In the genomic region with DNA sequence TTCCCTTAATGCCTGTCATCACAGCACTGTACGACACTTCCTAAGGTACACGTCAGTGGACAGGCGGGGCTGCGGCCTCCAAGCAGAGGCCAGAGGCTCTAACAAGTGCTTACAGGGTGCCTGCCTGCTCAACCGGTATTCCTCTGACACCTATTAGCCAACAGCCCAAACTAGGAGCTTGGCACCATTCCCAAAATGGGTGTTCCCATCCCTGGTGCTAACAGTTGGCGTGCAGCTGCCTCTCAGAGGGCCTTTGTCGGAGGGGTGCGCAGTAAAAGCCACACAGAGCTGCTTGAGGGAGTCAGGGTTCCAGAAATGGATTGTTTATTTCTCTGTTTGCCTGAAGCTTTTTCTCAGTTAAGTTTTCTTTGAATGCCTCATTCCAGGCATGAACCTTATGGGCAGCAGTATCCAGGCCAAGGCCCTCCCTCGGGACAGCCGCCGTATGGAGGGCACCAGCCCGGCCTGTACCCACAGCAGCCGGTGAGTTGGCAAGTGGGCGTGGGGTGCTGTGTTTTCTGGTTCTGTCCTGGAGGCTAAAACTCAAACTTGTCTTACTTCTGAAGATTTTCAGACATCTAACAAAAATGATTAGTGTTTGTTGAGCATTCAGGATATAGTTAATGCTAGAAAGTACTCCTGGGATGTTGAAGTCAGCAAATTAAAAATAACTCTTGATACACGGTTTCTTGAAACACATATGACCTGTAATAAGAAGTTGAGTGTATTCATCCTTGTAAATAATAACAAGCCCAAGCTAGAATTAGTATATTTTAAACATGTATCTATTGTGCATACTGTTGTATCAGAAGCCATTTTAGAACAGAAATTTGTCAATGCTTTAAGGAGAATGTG, we compare ENCODE assay signal across 10 cellular contexts.
DNase-seq lines count a peak whose midpoint lies in the region; ATAC-seq, FAIRE-seq and TF ChIP-seq lines count a peak whose summit lies in the region.
"Had no signal": no experiment of that assay in that cellular context is flagged by ENCODE, and none has a peak within 500 bp of the region (broad histone marks: within the 10 kb centered on the region; RNA-seq: fewer than 3 reads in every experiment).

No MANE protein-coding gene starts in this region.

- H3K27me3 Mint-ChIP-seq in activated naive CD4-positive, alpha-beta T cell treated with anti-CD3 and anti-CD28 coated beads, Interleukin-2, amount 10 ng/mL, durations not matched to agents 7 days and 5 days, result no peaks in the 10 kb centered on the region
- no peaks in the 10 kb centered on the region for H3K27me3 Mint-ChIP-seq in activated CD4-positive, alpha-beta T cell treated with anti-CD3 and anti-CD28 coated beads for 36 hours

- H3K9me3 ChIP-seq in Peyer's patch (no peaks in the 10 kb centered on the region), cardiac muscle cell (ENCODE audit: low read depth) (no peaks in the 10 kb centered on the region), small intestine (ENCODE audit: control insufficient read depth, low read depth) (no peaks in the 10 kb centered on the region)

- H3K9me3 Mint-ChIP-seq in activated naive CD4-positive, alpha-beta T cell treated with anti-CD3 and anti-CD28 coated beads, Interleukin-2, amount 10 ng/mL, durations not matched to agents 7 days and 5 days, result no peaks in the 10 kb centered on the region
- no peaks in the 10 kb centered on the region for H3K9me3 Mint-ChIP-seq in activated CD4-positive, alpha-beta T cell treated with anti-CD3 and anti-CD28 coated beads for 36 hours (ENCODE audit: low read depth)

- ATAC-seq in activated CD4-positive, alpha-beta T cell treated with anti-CD3 and anti-CD28 coated beads for 36 hours, result no peak
- ATAC-seq in GM21619 (IDR thresholded peaks at IDR 0.05; ENCODE audit: unreplicated experiment), result no peak

- H3K4me1 Mint-ChIP-seq in activated naive CD4-positive, alpha-beta T cell treated with anti-CD3 and anti-CD28 coated beads, Interleukin-2, amount 10 ng/mL, durations not matched to agents 7 days and 5 days, result peaks cover 16% of the 10 kb centered on the region
- H3K4me1 Mint-ChIP-seq in activated CD4-positive, alpha-beta T cell treated with anti-CD3 and anti-CD28 coated beads for 36 hours, result peaks cover 12% of the 10 kb centered on the region

- peak in 1 of 2 donors; percentile 9 for TF ChIP-seq POLR2A in Peyer's patch (IDR thresholded peaks at IDR 0.05)

- intact Hi-C loops in activated CD4-positive, alpha-beta T cell treated with anti-CD3 and anti-CD28 coated beads for 36 hours (cut with DNase I, micrococcal nuclease), result no loop called here

- no peaks in the 10 kb centered on the region for H3K27me3 ChIP-seq in Peyer's patch
- H3K27me3 ChIP-seq in cardiac muscle cell, result no peaks in the 10 kb centered on the region
- H3K27me3 ChIP-seq in small intestine (ENCODE audit: control insufficient read depth in 2 of 2, insufficient read depth in 2 of 2, low read length in 2 of 2), result no peaks in the 10 kb centered on the region

- peaks cover 0 to 70% (median 0%) of the 10 kb centered on the region in 3 donors for H3K36me3 ChIP-seq in Peyer's patch
- H3K36me3 ChIP-seq in cardiac muscle cell, result peaks cover 47% of the 10 kb centered on the region
- peaks cover 18% of the 10 kb centered on the region in 2 donors for H3K36me3 ChIP-seq in small intestine (ENCODE audit: control insufficient read depth in 2 of 2, insufficient read depth in 2 of 2, low read length in 2 of 2)

- H3K27ac ChIP-seq in Peyer's patch, result peak overlapping the region in 2 of 4 donors; percentile 9 to 55
- peak overlapping the region; percentile 29 for H3K27ac ChIP-seq in cardiac muscle cell
- H3K27ac ChIP-seq in small intestine (ENCODE audit: low read depth in 1 of 2, low read length in 1 of 2), result peak overlapping the region in 1 of 2 donors; percentile 81

- WGBS in small intestine, 3 donors, result 14 to 53% (median 44%) methylated on average over 15 of the region's 15 CpGs

- TF ChIP-seq CTCF in LNCaP clone FGC (IDR thresholded peaks at IDR 0.05; ENCODE audit: control insufficient read depth, extremely low read depth, insufficient read depth) (no peak), Peyer's patch (IDR thresholded peaks at IDR 0.05) (no peak), cardiac muscle cell (IDR thresholded peaks at IDR 0.05; ENCODE audit: low read depth, low read length) (no peak)

- POLR2A ChIA-PET in activated CD4-positive, alpha-beta T cell treated with anti-CD3 and anti-CD28 coated beads for 36 hours (lab: Charles Lee), result no interaction called here

- no peak for FAIRE-seq in small intestine (lab: Jason Lieb, UNC)

- H3K36me3 Mint-ChIP-seq in activated naive CD4-positive, alpha-beta T cell treated with anti-CD3 and anti-CD28 coated beads, Interleukin-2, amount 10 ng/mL, durations not matched to agents 7 days and 5 days, result peaks cover 39% of the 10 kb centered on the region
- peaks cover 23% of the 10 kb centered on the region for H3K36me3 Mint-ChIP-seq in activated CD4-positive, alpha-beta T cell treated with anti-CD3 and anti-CD28 coated beads for 36 hours (ENCODE audit: low read depth)

- no peak overlapping the region for H3K27ac Mint-ChIP-seq in activated naive CD4-positive, alpha-beta T cell treated with anti-CD3 and anti-CD28 coated beads, Interleukin-2, amount 10 ng/mL, durations not matched to agents 7 days and 5 days
- no peak overlapping the region for H3K27ac Mint-ChIP-seq in activated CD4-positive, alpha-beta T cell treated with anti-CD3 and anti-CD28 coated beads for 36 hours

- H3K4me3 Mint-ChIP-seq in activated naive CD4-positive, alpha-beta T cell treated with anti-CD3 and anti-CD28 coated beads, Interleukin-2, amount 10 ng/mL, durations not matched to agents 7 days and 5 days, result no peak overlapping the region
- H3K4me3 Mint-ChIP-seq in activated CD4-positive, alpha-beta T cell treated with anti-CD3 and anti-CD28 coated beads for 36 hours, result no peak overlapping the region

- DNase-seq in LNCaP clone FGC (ENCODE audit: low read depth) (peak; percentile 97), Peyer's patch (peak in 2 of 3 donors; percentile 79 to 86), cardiac muscle cell (ENCODE audit: low read depth in 1 of 2, low spot score in 1 of 2) (peak in 1 of 2 donors; percentile 30), small intestine (peak; percentile 86)
- DNase-seq in activated naive CD4-positive, alpha-beta T cell treated with anti-CD3 and anti-CD28 coated beads, Interleukin-2, amount 10 ng/mL, durations not matched to agents 7 days and 5 days, result no peak
- no peak for DNase-seq in activated CD4-positive, alpha-beta T cell treated with anti-CD3 and anti-CD28 coated beads, Interleukin-2, amount 50 U/mL, for 1 hour
- DNase-seq in activated CD4-positive, alpha-beta T cell treated with anti-CD3 and anti-CD28 coated beads for 36 hours, result no peak
- DNase-seq: activated T-cell treated with anti-CD3 and anti-CD28 coated beads, Interleukin-2, amount 50 U/mL, for 48 hours; NCI-H1930 had no signal

- CTCF ChIA-PET in activated naive CD4-positive, alpha-beta T cell treated with anti-CD3 and anti-CD28 coated beads, Interleukin-2, amount 10 ng/mL, durations not matched to agents 7 days and 5 days (lab: Charles Lee), result interaction anchor here (1.1 kb wide), 1 partner anchor 12 kb away, joined by 3 read pairs; no protein-coding TSS in a partner anchor
- CTCF ChIA-PET in activated CD4-positive, alpha-beta T cell treated with anti-CD3 and anti-CD28 coated beads for 36 hours (lab: Charles Lee), result interaction anchor here (0.6 to 1.4 kb wide), 6 partner anchors 11 to 165 kb away, joined by 3 to 6 read pairs (median 3); no protein-coding TSS in a partner anchor

- peak overlapping the region; percentile 44 for H3K4me3 ChIP-seq in LNCaP clone FGC (ENCODE audit: low read depth, low read length)
- peak overlapping the region in 1 of 4 donors; percentile 2 for H3K4me3 ChIP-seq in Peyer's patch
- H3K4me3 ChIP-seq in cardiac muscle cell, result no peak overlapping the region
- H3K4me3 ChIP-seq in small intestine (ENCODE audit: low read depth in 1 of 2, low read length in 2 of 2), result no peak overlapping the region

- H3K4me1 ChIP-seq in Peyer's patch (no peaks in the 10 kb centered on the region), cardiac muscle cell (ENCODE audit: low read depth) (peaks cover 3% of the 10 kb centered on the region), small intestine (ENCODE audit: control insufficient read depth in 2 of 2, insufficient read depth in 1 of 2, low read depth in 1 of 2, low read length in 1 of 2) (peaks cover 0 to 3% of the 10 kb centered on the region in 2 donors)

Comparison
In these comparisons a context has a peak if more than half of its experiments do, and no peak if none do; other contexts are left out.
1. DNase-seq: peak in LNCaP clone FGC (single experiment), Peyer's patch (2 of 3) and small intestine (single experiment); none in activated naive CD4-positive, alpha-beta T cell treated with anti-CD3 and anti-CD28 coated beads, Interleukin-2, amount 10 ng/mL, durations not matched to agents 7 days and 5 days (single experiment), activated CD4-positive, alpha-beta T cell treated with anti-CD3 and anti-CD28 coated beads, Interleukin-2, amount 50 U/mL, for 1 hour (single experiment) and activated CD4-positive, alpha-beta T cell treated with anti-CD3 and anti-CD28 coated beads for 36 hours (single experiment).